16 cellular contexts compared by ENCODE assay signal in the genomic region with DNA sequence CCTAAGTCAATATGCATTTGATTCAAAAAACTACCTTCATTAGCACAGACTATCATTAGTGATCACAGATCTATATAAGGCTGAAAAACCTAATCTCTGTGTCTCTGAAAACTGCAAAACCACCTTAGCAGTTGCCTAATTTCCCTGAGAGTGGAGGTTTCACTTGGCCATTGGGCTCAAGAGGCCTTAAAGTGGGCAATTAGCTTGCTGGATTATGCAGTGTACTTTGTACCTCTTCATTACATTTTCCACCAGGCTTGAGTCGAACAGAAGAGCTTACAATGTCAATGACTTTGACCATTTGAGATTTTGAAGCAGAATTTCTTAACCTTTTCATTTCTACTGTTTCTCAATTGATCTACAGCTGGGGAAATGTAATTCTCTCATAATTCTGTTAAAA.
A peak's percentile ranks its signal among the peaks of the same experiment; 100 is the strongest.
DNase-seq lines count a peak whose midpoint lies in the region; ATAC-seq and TF ChIP-seq lines count a peak whose summit lies in the region.
"Had no signal": no experiment of that assay in that cellular context is flagged by ENCODE, and none has a peak within 500 bp of the region (broad histone marks: within the 10 kb centered on the region; RNA-seq: fewer than 3 reads in every experiment).

No MANE protein-coding gene starts in this region.

- H3K9me3 ChIP-seq in lung (ENCODE audit: control insufficient read depth in 2 of 2, insufficient read depth in 1 of 2, low read length in 1 of 2), result no peaks in the 10 kb centered on the region
- H3K9me3 ChIP-seq: SJSA1 had no signal

- no peak for ATAC-seq in lung (ENCODE audit: insufficient read depth, low FRiP score)

- no peaks in the 10 kb centered on the region for H3K27me3 ChIP-seq in lung (ENCODE audit: control insufficient read depth, insufficient read depth)
- H3K27me3 ChIP-seq: SJSA1 had no signal

- 81 to 89% methylated on average over 1 of the region's 1 CpG for WGBS in lung, 2 donors

- H3K4me3 ChIP-seq in lung, result no peak overlapping the region
- H3K4me3 ChIP-seq: SJSA1 had no signal

- H3K4me1 ChIP-seq in lung (ENCODE audit: control insufficient read depth in 2 of 2, insufficient read depth in 2 of 2, low read length in 2 of 2), result no peaks in the 10 kb centered on the region

- H3K36me3 ChIP-seq in lung (ENCODE audit: control insufficient read depth in 2 of 2, insufficient read depth in 2 of 2, low read length in 2 of 2), result no peaks in the 10 kb centered on the region
- H3K36me3 ChIP-seq: SJSA1 had no signal

- DNase-seq in DMS79 treated with DMSO at 0.1 percent for 48 hours (lab: John Stamatoyannopoulos, UW) (peak; percentile 34), NCI-H1436 (lab: John Stamatoyannopoulos, UW) (peak; percentile 79), NCI-H2227 treated with DMSO at 0.1 percent for 48 hours (lab: John Stamatoyannopoulos, UW) (peak; percentile 50), lung (ENCODE audit: low spot score) (peak; percentile 42), HCEC 1CT (no peak), NK-92 (lab: John Stamatoyannopoulos, UW; ENCODE audit: unreplicated experiment) (no peak), HT-29 (ENCODE audit: low spot score) (no peak)
- DNase-seq: ACHN; Calu3; CD4-positive, alpha-beta T cell; KG1; NCI-H1048; NCI-H82; RPMI8226; SW 1271 had no signal

- TF ChIP-seq CTCF in lung (IDR thresholded peaks at IDR 0.05; ENCODE audit: control extremely low read depth, extremely low read depth), result no peak

- H3K27ac ChIP-seq in lung (ENCODE audit: low read depth in 1 of 2, low read length in 1 of 2), result no peak overlapping the region
- H3K27ac ChIP-seq: SJSA1 had no signal

Comparison
In these comparisons a context has a peak if more than half of its experiments do, and no peak if none do; other contexts are left out.
1. DNase-seq: peak in DMS79 treated with DMSO at 0.1 percent for 48 hours (single experiment), NCI-H1436 (single experiment), NCI-H2227 treated with DMSO at 0.1 percent for 48 hours (single experiment) and lung (single experiment); none in HCEC 1CT (single experiment), NK-92 (single experiment) and HT-29 (single experiment).